8 cellular contexts compared by ENCODE assay signal in the genomic region with DNA sequence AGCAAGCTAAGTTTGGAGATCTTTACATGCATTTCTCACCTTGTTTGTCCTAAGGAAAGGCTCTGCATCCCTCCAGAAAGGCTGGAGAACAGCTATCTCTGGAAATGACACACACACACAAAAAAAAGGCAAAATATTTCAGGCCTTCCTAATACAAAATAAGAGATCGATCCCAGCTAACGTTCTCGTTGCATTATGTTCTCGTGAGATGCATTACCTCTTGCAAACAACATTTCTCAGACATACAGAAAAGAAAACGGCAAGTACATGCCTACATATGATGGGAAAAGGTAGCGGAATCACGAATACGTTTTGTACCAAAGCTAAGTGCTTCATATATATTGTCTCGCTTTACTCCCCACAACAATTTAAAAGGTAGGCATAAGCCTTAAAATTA. TPM values are rescaled to one million over a fixed set of nuclear protein-coding genes. Genes with fewer than 3 reads are reported as not detected.
DNase-seq lines count a peak whose midpoint lies in the region; ATAC-seq, FAIRE-seq and TF ChIP-seq lines count a peak whose summit lies in the region.

No MANE protein-coding gene starts in this region.

- H3K27ac Mint-ChIP-seq in naive thymus-derived CD8-positive, alpha-beta T cell: peak overlapping the region; percentile 85 to 99 (median 96)

- peak overlapping the region; percentile 72 to 79 for H3K4me3 ChIP-seq in cardiac fibroblast (replicated peaks in 1 of 2; ENCODE audit: low read depth in 2 of 2, low read length in 2 of 2)

- peaks cover 9 to 31% (median 22%) of the 10 kb centered on the region in 3 donors for H3K36me3 Mint-ChIP-seq in naive thymus-derived CD8-positive, alpha-beta T cell

- peaks cover 25 to 50% (median 49%) of the 10 kb centered on the region in 4 donors for H3K4me1 Mint-ChIP-seq in naive thymus-derived CD8-positive, alpha-beta T cell

- TF ChIP-seq CTCF in cardiac fibroblast (IDR thresholded peaks at IDR 0.05; ENCODE audit: low read depth, low read length): no peak

- H3K27me3 Mint-ChIP-seq in naive thymus-derived CD8-positive, alpha-beta T cell: peaks cover 0 to 2% (median 0%) of the 10 kb centered on the region in 5 donors

- POLR2A ChIA-PET in naive thymus-derived CD8-positive, alpha-beta T cell (lab: Charles Lee): interaction anchor here (0.9 to 2.4 kb wide), 6 partner anchors 61 to 1237 kb away, joined by 3 to 23 read pairs (median 4); a partner anchor contains a TSS

- peaks cover 0 to 2% (median 0%) of the 10 kb centered on the region in 9 donors for H3K9me3 Mint-ChIP-seq in naive thymus-derived CD8-positive, alpha-beta T cell

- peak; percentile 26 for FAIRE-seq in GM18507 (lab: Jason Lieb, UNC)
- no peak for FAIRE-seq in GM19239 (lab: Jason Lieb, UNC)

- H3K4me3 Mint-ChIP-seq in naive thymus-derived CD8-positive, alpha-beta T cell: peak overlapping the region; percentile 82 to 100 (median 96)

- DNase-seq in GM18507 (ENCODE audit: extremely low spot score, insufficient read length, low read depth): no peak
- DNase-seq in cardiac fibroblast (ENCODE audit: low read depth in 2 of 2): no peak
- DNase-seq in naive thymus-derived CD8-positive, alpha-beta T cell: no peak
- no peak for DNase-seq in NCI-H128 (lab: John Stamatoyannopoulos, UW; ENCODE audit: unreplicated experiment)
- DNase-seq in GM19239 (ENCODE audit: insufficient read length, low spot score): no peak
- no peak for DNase-seq in NCI-H2029 (lab: John Stamatoyannopoulos, UW)

- peak; percentile 2 for ATAC-seq in HG03378 (IDR thresholded peaks at IDR 0.05; ENCODE audit: unreplicated experiment)
- no peak for ATAC-seq in naive thymus-derived CD8-positive, alpha-beta T cell
- no peak for ATAC-seq in HG03108 (IDR thresholded peaks at IDR 0.05; ENCODE audit: unreplicated experiment)

RNA-seq across cellular contexts. Expression of a gene that starts 0.5 kb away (rescaled TPM):
- total RNA-seq in naive thymus-derived CD8-positive, alpha-beta T cell: 10 to 100 TPM; 33.2 to 33.7 TPM
- 10 to 100 TPM in 1 of 3 donors, 1 to 10 TPM in 2; 8.0 to 12.1 (median 9.7) TPM for polyA plus RNA-seq in naive thymus-derived CD8-positive, alpha-beta T cell
